ENCODE assay signal across 25 cellular contexts in the genomic region with DNA sequence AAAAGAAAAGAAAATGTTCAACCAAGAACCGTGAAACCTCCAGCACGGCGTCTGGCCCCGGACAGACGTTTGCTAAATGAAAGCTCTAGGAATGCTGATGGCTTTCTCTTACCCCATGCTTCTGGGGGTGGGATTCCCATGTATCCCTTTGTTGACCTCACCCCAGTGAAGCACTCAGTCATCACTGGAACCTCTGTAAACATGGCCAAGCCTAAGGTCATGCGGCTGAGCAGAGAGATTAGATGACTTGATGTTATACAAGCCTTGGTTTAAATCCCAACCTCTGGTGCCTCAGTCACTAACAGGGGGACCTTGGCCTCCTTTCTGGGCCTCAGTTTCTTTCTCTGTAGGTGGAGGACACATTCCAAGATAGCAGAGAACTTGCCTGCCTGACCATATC. TPM values are rescaled to one million over a fixed set of nuclear protein-coding genes. Genes with fewer than 3 reads are reported as not detected.
A peak's percentile ranks its signal among the peaks of the same experiment; 100 is the strongest.
DNase-seq lines count a peak whose midpoint lies in the region; ATAC-seq, FAIRE-seq and TF ChIP-seq lines count a peak whose summit lies in the region.
"Had no signal": no experiment of that assay in that cellular context is flagged by ENCODE, and none has a peak within 500 bp of the region (broad histone marks: within the 10 kb centered on the region; RNA-seq: fewer than 3 reads in every experiment).

No MANE protein-coding gene starts in this region.

- H3K36me3 ChIP-seq in GM23338 (ENCODE audit: insufficient read depth), result no peaks in the 10 kb centered on the region
- no peaks in the 10 kb centered on the region for H3K36me3 ChIP-seq in H1 (ENCODE audit: control insufficient read depth in 2 of 4, insufficient read depth in 4 of 4, low read length in 3 of 4)
- H3K36me3 ChIP-seq: BE2C, BLaER1 had no signal

- no peak for FAIRE-seq in H1 (lab: Jason Lieb, UNC)
- FAIRE-seq: A204.1, G401.6, GM12891, GM19239 had no signal

- H3K4ac ChIP-seq in H1 (replicated peaks; ENCODE audit: insufficient read length, low read depth, low read length), result no peak overlapping the region

- H2AFZ ChIP-seq in GM23338, result peak overlapping the region; percentile 81; the same call in 1 of the 2 replicates
- H2AFZ ChIP-seq in H1 (ENCODE audit: low read length), result 0 out of 2 replicates have a peak overlapping the region, but pooled peaks have one; percentile 1

- H3K14ac ChIP-seq in H1 (ENCODE audit: insufficient read length), result no peak overlapping the region

- ATAC-seq in GM23338, result no peak

- H3K4me2 ChIP-seq in GM23338 (peak overlapping the region; percentile 55; the same call in 1 of the 2 replicates), H1 (ENCODE audit: insufficient read depth in 1 of 2, low read depth in 2 of 2, low read length in 2 of 2) (peak overlapping the region in 1 of 2 experiments; percentile 14; a peak in 2 of 4 replicates)
- H3K4me2 ChIP-seq: BLaER1 had no signal

- TF ChIP-seq CTCF in GM23338 (conservative IDR thresholded peaks at IDR 0.05; ENCODE audit: low read depth in 2 of 2), result no peak
- no peak for TF ChIP-seq CTCF in H1 (IDR thresholded peaks at IDR 0.05; ENCODE audit: control extremely low read depth in 1 of 3, insufficient read depth in 1 of 3, low read depth in 1 of 3, low read length in 3 of 3)

- no peaks in the 10 kb centered on the region for H3K36me3 Mint-ChIP-seq in activated naive CD4-positive, alpha-beta T cell treated with anti-CD3 and anti-CD28 coated beads, Interleukin-2, amount 10 ng/mL, durations not matched to agents 7 days and 5 days
- H3K36me3 Mint-ChIP-seq in GM23338 (ENCODE audit: low read depth), result no peaks in the 10 kb centered on the region
- H3K36me3 Mint-ChIP-seq: CD14-positive monocyte; CD4-positive, alpha-beta memory T cell; CD4-positive, CD25-positive, alpha-beta regulatory T cell; CD8-positive, alpha-beta memory T cell had no signal

- peak; percentile 8 for DNase-seq in activated naive CD4-positive, alpha-beta T cell treated with anti-CD3 and anti-CD28 coated beads, Interleukin-2, amount 10 ng/mL, durations not matched to agents 7 days and 5 days
- DNase-seq in activated naive CD4-positive, alpha-beta T cell treated with Interleukin-2 at 50 U/mL for 16 hours, result no peak
- DNase-seq in GM23338 (ENCODE audit: low spot score) (no peak), H1 (ENCODE audit: low read depth in 1 of 2, low spot score in 2 of 2) (no peak), DMS153 (lab: John Stamatoyannopoulos, UW) (no peak), SIG-M5 (lab: John Stamatoyannopoulos, UW) (no peak)
- DNase-seq: 8988T; ACHN; BE2C; C1 segment of cervical spinal cord; CD4-positive, alpha-beta memory T cell; CD4-positive, CD25-positive, alpha-beta regulatory T cell; CD8-positive, alpha-beta memory T cell; COR-L47; DMS 273 treated with DMSO at 0.1 percent for 48 hours; DMS79 treated with DMSO at 0.1 percent for 48 hours; GF-D8 had no signal

- H3K79me2 ChIP-seq in GM23338 (replicated peaks; ENCODE audit: insufficient read depth) (no peaks in the 10 kb centered on the region), H1 (ENCODE audit: control insufficient read depth in 1 of 2, insufficient read depth in 2 of 2, low read length in 2 of 2) (no peaks in the 10 kb centered on the region)

- no peak overlapping the region for H2BK5ac ChIP-seq in H1 (ENCODE audit: low read depth, low read length)

- peak overlapping the region; percentile 16 for H2BK120ac ChIP-seq in H1 (replicated peaks; ENCODE audit: low read depth, low read length)

- no peaks in the 10 kb centered on the region for H3K9me3 ChIP-seq in H1 (ENCODE audit: insufficient read depth in 2 of 2, low read depth in 1 of 2, low read length in 1 of 2)
- H3K9me3 ChIP-seq: BE2C, BLaER1 had no signal

- TF ChIP-seq POLR2A in H1 (IDR thresholded peaks at IDR 0.05; ENCODE audit: control extremely low read depth in 1 of 2, low read depth in 2 of 2, low read length in 2 of 2), result no peak

- no peaks in the 10 kb centered on the region for H3K9me3 Mint-ChIP-seq in activated naive CD4-positive, alpha-beta T cell treated with anti-CD3 and anti-CD28 coated beads, Interleukin-2, amount 10 ng/mL, durations not matched to agents 7 days and 5 days
- H3K9me3 Mint-ChIP-seq in GM23338, result no peaks in the 10 kb centered on the region
- H3K9me3 Mint-ChIP-seq: CD4-positive, alpha-beta memory T cell; CD4-positive, CD25-positive, alpha-beta regulatory T cell; CD8-positive, alpha-beta memory T cell had no signal

- peak overlapping the region; percentile 23; the same call in 1 of the 2 replicates for H2BK20ac ChIP-seq in H1 (ENCODE audit: low read length)

- H3K4me1 Mint-ChIP-seq in activated naive CD4-positive, alpha-beta T cell treated with anti-CD3 and anti-CD28 coated beads, Interleukin-2, amount 10 ng/mL, durations not matched to agents 7 days and 5 days, result peaks cover 7% of the 10 kb centered on the region
- peaks cover 25% of the 10 kb centered on the region for H3K4me1 Mint-ChIP-seq in GM23338

- no peak overlapping the region for H3K18ac ChIP-seq in H1 (ENCODE audit: extremely low read depth, low read length)

- no peak overlapping the region for H3K9ac ChIP-seq in H1 (replicated peaks in 1 of 4; ENCODE audit: extremely low read depth in 1 of 4, low read depth in 3 of 4, low read length in 3 of 4)
- H3K9ac ChIP-seq: BLaER1 had no signal

- no peaks in the 10 kb centered on the region for H3K9me2 ChIP-seq in GM23338 (ENCODE audit: insufficient read depth)

- WGBS in H1 (ENCODE audit: extremely low coverage in 1 of 2, insufficient coverage in 1 of 2, insufficient read length in 1 of 2, insufficient replicate concordance in 2 of 2, low coverage in 1 of 2, low lambda C conversion rate in 2 of 2, missing lambda C conversion rate in 1 of 2), 2 experiments, result 95% methylated on average over 6 of the region's 6 CpGs; no CpG with 5 or more reads in 1 of the 2 experiments

- peak overlapping the region; percentile 86; the same call in 1 of the 2 replicates for H2AK5ac ChIP-seq in H1 (ENCODE audit: low read depth, low read length)

- H3K4me1 ChIP-seq in GM23338 (ENCODE audit: insufficient read depth) (peaks cover 23% of the 10 kb centered on the region), H1 (replicated peaks in 1 of 4; ENCODE audit: control insufficient read depth in 3 of 4, insufficient read depth in 4 of 4, low read length in 3 of 4) (peaks cover 0 to 6% (median 4%) of the 10 kb centered on the region in 4 experiments; a peak in 4 of 7 replicates)
- H3K4me1 ChIP-seq: BE2C had no signal

- peak overlapping the region; percentile 63; the same call in 1 of the 2 replicates for H2BK12ac ChIP-seq in H1 (ENCODE audit: low read depth, low read length)

- peaks cover 80% of the 10 kb centered on the region for H3K27me3 Mint-ChIP-seq in activated naive CD4-positive, alpha-beta T cell treated with anti-CD3 and anti-CD28 coated beads, Interleukin-2, amount 10 ng/mL, durations not matched to agents 7 days and 5 days
- H3K27me3 Mint-ChIP-seq in GM23338 (ENCODE audit: insufficient read depth, low read depth, poor library complexity), result peaks cover 14% of the 10 kb centered on the region

- TF ChIP-seq EP300 in H1 (IDR thresholded peaks at IDR 0.05; ENCODE audit: borderline replicate concordance in 1 of 2, low read depth in 2 of 2, low read length in 2 of 2), result no peak

- H3K56ac ChIP-seq in H1 (replicated peaks; ENCODE audit: insufficient read length, low read depth, low read length), result no peak overlapping the region

- H3K27ac ChIP-seq in GM23338 (ENCODE audit: low read depth) (no peak overlapping the region), H1 (ENCODE audit: low read depth, low read length) (no peak overlapping the region)
- H3K27ac ChIP-seq: BLaER1 had no signal

- no peaks in the 10 kb centered on the region for H3F3A ChIP-seq in GM23338 (replicated peaks; ENCODE audit: low read depth)

- H3K4me3 ChIP-seq in GM23338, result no peak overlapping the region
- H3K4me3 ChIP-seq in H1 (ENCODE audit: extremely low read depth in 1 of 4, insufficient read depth in 2 of 4, low read depth in 3 of 4, low read length in 4 of 4), result no peak overlapping the region
- H3K4me3 ChIP-seq: BLaER1 had no signal

- TF ChIP-seq RAD21 in H1 (IDR thresholded peaks at IDR 0.05 in 1 of 2, conservative IDR thresholded peaks at IDR 0.05 in 1 of 2; ENCODE audit: low read depth in 2 of 2, low read length in 2 of 2), result no peak

- H4K91ac ChIP-seq in H1 (replicated peaks; ENCODE audit: insufficient read length, low read length), result peak overlapping the region; percentile 14

- CTCF ChIA-PET in activated naive CD4-positive, alpha-beta T cell treated with anti-CD3 and anti-CD28 coated beads, Interleukin-2, amount 10 ng/mL, durations not matched to agents 7 days and 5 days (lab: Charles Lee), result interaction anchor here (1.1 to 1.4 kb wide), 2 partner anchors 43 to 304 kb away, joined by 3 to 6 read pairs; no protein-coding TSS in a partner anchor
- CTCF ChIA-PET in H1 (lab: Charles Lee; ENCODE audit: partially characterized antibody), result interaction anchor here (1.4 to 6.8 kb wide), 5 partner anchors 21 to 43 kb away, joined by 3 to 35 read pairs (median 8); no protein-coding TSS in a partner anchor

- H3K27ac Mint-ChIP-seq in activated naive CD4-positive, alpha-beta T cell treated with anti-CD3 and anti-CD28 coated beads, Interleukin-2, amount 10 ng/mL, durations not matched to agents 7 days and 5 days, result no peak overlapping the region
- H3K27ac Mint-ChIP-seq in GM23338, result no peak overlapping the region
- H3K27ac Mint-ChIP-seq: CD14-positive monocyte; CD4-positive, alpha-beta memory T cell; CD4-positive, CD25-positive, alpha-beta regulatory T cell; CD8-positive, alpha-beta memory T cell had no signal

- no peaks in the 10 kb centered on the region for H3K27me3 ChIP-seq in GM23338 (ENCODE audit: insufficient read depth)
- H3K27me3 ChIP-seq in H1 (replicated peaks in 1 of 4; ENCODE audit: control insufficient read depth in 3 of 4, extremely low read depth in 1 of 4, insufficient read depth in 3 of 4, low read length in 3 of 4), result no peaks in the 10 kb centered on the region
- H3K27me3 ChIP-seq: BE2C, BLaER1 had no signal

- POLR2A ChIA-PET in H1 (lab: Charles Lee; ENCODE audit: partially characterized antibody), result interaction anchor here (1.0 to 1.6 kb wide), 3 partner anchors 10 to 37 kb away, joined by 3 to 9 read pairs (median 3); no protein-coding TSS in a partner anchor

- no peak overlapping the region for H3K4me3 Mint-ChIP-seq in activated naive CD4-positive, alpha-beta T cell treated with anti-CD3 and anti-CD28 coated beads, Interleukin-2, amount 10 ng/mL, durations not matched to agents 7 days and 5 days
- H3K4me3 Mint-ChIP-seq in GM23338, result no peak overlapping the region
- H3K4me3 Mint-ChIP-seq: CD14-positive monocyte; CD4-positive, alpha-beta memory T cell; CD4-positive, CD25-positive, alpha-beta regulatory T cell; CD8-positive, alpha-beta memory T cell had no signal

- no peak overlapping the region for H4K5ac ChIP-seq in H1 (ENCODE audit: insufficient read length, low read depth, low read length)

- no peak overlapping the region for H2BK15ac ChIP-seq in H1 (ENCODE audit: low read length)

- no peak overlapping the region for H3K23ac ChIP-seq in H1 (ENCODE audit: insufficient read length)

- H3K79me1 ChIP-seq in H1 (ENCODE audit: low read depth, low read length), result no peaks in the 10 kb centered on the region

- H4K20me1 ChIP-seq in GM23338 (replicated peaks; ENCODE audit: insufficient read depth) (no peaks in the 10 kb centered on the region), H1 (replicated peaks in 1 of 2; ENCODE audit: control insufficient read depth in 1 of 2, insufficient read depth in 2 of 2, low read length in 2 of 2) (no peaks in the 10 kb centered on the region)
- H4K20me1 ChIP-seq: BLaER1 had no signal

- H4K8ac ChIP-seq in H1 (ENCODE audit: extremely low read depth, insufficient read depth, low read length), result no peak overlapping the region

- H3K23me2 ChIP-seq in H1 (ENCODE audit: low read depth, low read length), result no peaks in the 10 kb centered on the region; the same call in 1 of the 2 replicates

RNA-seq across cellular contexts. Expression of a gene that starts 2.8 kb away (rescaled TPM):
- total RNA-seq in GM23338 (2014; rRNA removed; shearing (Covaris generic)), result not detected in 2 replicates
- polyA plus RNA-seq in GM23338 (2016; fragmentation: Nextera tagmentation; extraction: Ambion mirVana) (not detected in 2 replicates), H1 (2011; rRNA removed) (0.05 and 0.08 TPM in 2 replicates)
- 0.09 and 0.36 TPM in 2 replicates for total RNA-seq in H1 (2021; fragmentation: NEBNext Ultra II Directional; extraction: Animal tissue kit (Norgen Biotek cat#: 25700))
- polyA plus RNA-seq in H1 (2011; cell fraction: cytosol; rRNA removed), result 0.04 TPM
- polyA plus RNA-seq in H1 (2011; cell fraction: nucleus; rRNA removed), result 0.04 TPM
- 0.09 to 0.28 TPM (median 0.14 TPM) in 4 replicates for polyA plus RNA-seq in H1 (2012, experiment 1 of 2)
- polyA plus RNA-seq in H1 (2012, experiment 2 of 2), result 0.04 TPM
- polyA plus RNA-seq in H1 (2013, experiment 1 of 2), result 0.06 TPM
- polyA plus RNA-seq in H1 (2013, experiment 2 of 2), result 0.06 TPM
- 0.12 and 0.19 TPM in 2 replicates for polyA minus RNA-seq in H1 (2011; rRNA and poly(A)+ RNA removed)
- not detected for polyA minus RNA-seq in H1 (2011; cell fraction: cytosol; rRNA and poly(A)+ RNA removed)
- 0.20 TPM for polyA minus RNA-seq in H1 (2011; cell fraction: nucleus; rRNA and poly(A)+ RNA removed)
- total RNA-seq: A673; CD4-positive, alpha-beta memory T cell; CD4-positive, CD25-positive, alpha-beta regulatory T cell; CD8-positive, alpha-beta memory T cell had no signal
- polyA plus RNA-seq: AG04450; CD14-positive monocyte; CD4-positive, alpha-beta memory T cell; CD4-positive, CD25-positive, alpha-beta regulatory T cell; CD8-positive, alpha-beta memory T cell had no signal

RNA-seq across cellular contexts. Expression of a gene that starts 28.2 kb away (rescaled TPM):
- 0.28 TPM in 1 of 2 replicates, not detected in the other for total RNA-seq in GM23338 (2014; rRNA removed; shearing (Covaris generic))
- polyA plus RNA-seq in GM23338 (2016; fragmentation: Nextera tagmentation; extraction: Ambion mirVana), result 0.11 TPM in 1 of 2 replicates, not detected in the other
- total RNA-seq in H1 (2021; fragmentation: NEBNext Ultra II Directional; extraction: Animal tissue kit (Norgen Biotek cat#: 25700)), result 0.17 and 0.21 TPM in 2 replicates
- 0.32 and 0.44 TPM in 2 replicates for polyA plus RNA-seq in H1 (2011; rRNA removed)
- polyA plus RNA-seq in H1 (2011; cell fraction: cytosol; rRNA removed), result 0.41 TPM
- polyA plus RNA-seq in H1 (2011; cell fraction: nucleus; rRNA removed), result 0.68 TPM
- polyA plus RNA-seq in H1 (2012, experiment 1 of 2), result 0.27 to 0.57 TPM (median 0.38 TPM) in 4 replicates
- 0.24 TPM for polyA plus RNA-seq in H1 (2012, experiment 2 of 2)
- 0.18 TPM for polyA plus RNA-seq in H1 (2013, experiment 1 of 2)
- polyA plus RNA-seq in H1 (2013, experiment 2 of 2), result 0.22 TPM
- 0.17 and 0.47 TPM in 2 replicates for polyA minus RNA-seq in H1 (2011; rRNA and poly(A)+ RNA removed)
- not detected for polyA minus RNA-seq in H1 (2011; cell fraction: cytosol; rRNA and poly(A)+ RNA removed)
- polyA minus RNA-seq in H1 (2011; cell fraction: nucleus; rRNA and poly(A)+ RNA removed), result 0.40 TPM
- total RNA-seq: CD4-positive, alpha-beta memory T cell; CD4-positive, CD25-positive, alpha-beta regulatory T cell; CD8-positive, alpha-beta memory T cell had no signal
- polyA plus RNA-seq: AG04450; CD14-positive monocyte; CD4-positive, alpha-beta memory T cell; CD4-positive, CD25-positive, alpha-beta regulatory T cell; CD8-positive, alpha-beta memory T cell had no signal
